In genomic region chr3:127749787-127750225, GRCh38 we compare ENCODE assay signal across 9 cellular contexts.
A peak's percentile ranks its signal among the peaks of the same experiment; 100 is the strongest.
DNase-seq lines count a peak whose midpoint lies in the region; ATAC-seq and TF ChIP-seq lines count a peak whose summit lies in the region.
"Had no signal": no experiment of that assay in that cellular context is flagged by ENCODE, and none has a peak within 500 bp of the region (broad histone marks: within the 10 kb centered on the region; RNA-seq: fewer than 3 reads in every experiment).

No MANE protein-coding gene starts in this region.

- WGBS in IMR-90 (ENCODE audit: extremely low coverage in 2 of 2, insufficient read length in 1 of 2), 2 experiments: 90% methylated on average over 3 of the region's 7 CpGs; no CpG with 5 or more reads in 1 of the 2 experiments

- H3K4ac ChIP-seq in IMR-90 (ENCODE audit: low read depth, low read length): peak overlapping the region; percentile 76

- no peak overlapping the region for H3K9ac ChIP-seq in IMR-90 (ENCODE audit: low read depth, low read length)

- H3K79me1 ChIP-seq in IMR-90 (ENCODE audit: low read depth in 1 of 2, low read length in 2 of 2): peaks cover 34 to 95% of the 10 kb centered on the region in 2 experiments

- H4K8ac ChIP-seq in IMR-90 (ENCODE audit: low read depth in 2 of 2, low read length in 2 of 2): peak overlapping the region; percentile 16 to 84; a peak in 3 of 4 replicates

- peak overlapping the region; percentile 70; the same call in 2 of the 3 replicates for H2BK15ac ChIP-seq in IMR-90 (ENCODE audit: low read depth, low read length)

- peak overlapping the region; percentile 76 for H4K91ac ChIP-seq in IMR-90 (ENCODE audit: insufficient read depth, low read depth, low read length)

- peak overlapping the region; percentile 33; the same call in 1 of the 2 replicates for H3K18ac ChIP-seq in IMR-90 (ENCODE audit: low read depth, low read length)

- no peaks in the 10 kb centered on the region for H3K9me3 Mint-ChIP-seq in activated T-helper 2 cell treated with anti-CD3 and anti-CD28 coated beads, Interferon-gamma antibody, Interleukin-2, Interleukin-4, amounts not matched to agents 10 μg/mL and 5 μg/mL and 100 μg/mL, durations not matched to agents 14 hours and 24 hours and 36 hours

- no peak for TF ChIP-seq RAD21 in IMR-90 (IDR thresholded peaks at IDR 0.05; ENCODE audit: low read length)

- no peaks in the 10 kb centered on the region; the same call in 1 of the 2 replicates for H3K36me3 ChIP-seq in IMR-90 (ENCODE audit: control insufficient read depth, insufficient read depth, low read length)
- no peaks in the 10 kb centered on the region for H3K36me3 ChIP-seq in osteoblast (ENCODE audit: insufficient read depth, low read length)
- no peaks in the 10 kb centered on the region for H3K36me3 ChIP-seq in upper lobe of right lung

- H3K27me3 ChIP-seq in IMR-90 (ENCODE audit: control insufficient read depth, insufficient read depth, low read length) (no peaks in the 10 kb centered on the region), osteoblast (ENCODE audit: insufficient read depth, low read length) (no peaks in the 10 kb centered on the region), upper lobe of right lung (no peaks in the 10 kb centered on the region)

- H3K9me3 ChIP-seq in IMR-90 (ENCODE audit: control insufficient read depth, insufficient read depth, low read length): no peaks in the 10 kb centered on the region
- H3K9me3 ChIP-seq in osteoblast (ENCODE audit: low read depth, low read length): no peaks in the 10 kb centered on the region
- no peaks in the 10 kb centered on the region for H3K9me3 ChIP-seq in upper lobe of right lung

- peak overlapping the region; percentile 90 for H2BK5ac ChIP-seq in IMR-90 (ENCODE audit: low read depth, low read length, poor library complexity, severe bottlenecking)

- TF ChIP-seq CTCF in GM10266 (IDR thresholded peaks at IDR 0.05; ENCODE audit: control insufficient read depth, insufficient read depth, low read depth, missing control alignments) (peak; percentile 48), IMR-90 (conservative IDR thresholded peaks at IDR 0.05; ENCODE audit: low read depth, low read length) (no peak), osteoblast (IDR thresholded peaks at IDR 0.05; ENCODE audit: extremely low read depth, low read depth, low read length) (peak; percentile 13), upper lobe of right lung (IDR thresholded peaks at IDR 0.05) (no peak)

- H2BK20ac ChIP-seq in IMR-90 (ENCODE audit: low read depth, low read length): peak overlapping the region; percentile 83

- peak overlapping the region; percentile 74 for H3K23ac ChIP-seq in IMR-90 (ENCODE audit: low read depth, low read length)

- peaks cover 15% of the 10 kb centered on the region for H3K79me2 ChIP-seq in osteoblast (ENCODE audit: insufficient read depth, low read length)

- TF ChIP-seq POLR2A in IMR-90 (IDR thresholded peaks at IDR 0.05; ENCODE audit: low read depth, low read length): no peak

- POLR2A ChIA-PET in IMR-90 (lab: Charles Lee; ENCODE audit: unreplicated experiment): no interaction called here

- no peak overlapping the region for H3K4me2 ChIP-seq in IMR-90 (ENCODE audit: low read depth, low read length)
- peak overlapping the region; percentile 24 for H3K4me2 ChIP-seq in osteoblast (ENCODE audit: insufficient read depth, low read length)

- no peak overlapping the region for H3K4me3 Mint-ChIP-seq in activated T-helper 2 cell treated with anti-CD3 and anti-CD28 coated beads, Interferon-gamma antibody, Interleukin-2, Interleukin-4, amounts not matched to agents 10 μg/mL and 5 μg/mL and 100 μg/mL, durations not matched to agents 14 hours and 24 hours and 36 hours (ENCODE audit: low read depth)

- dilution Hi-C loops in IMR-90 (cut with HindIII; ENCODE audit: low sequenced_read_pairs, unreplicated experiment): no loop called here

- ATAC-seq in IMR-90 (ENCODE audit: low read depth) (no peak), upper lobe of right lung (no peak)

- no peaks in the 10 kb centered on the region for H3K36me3 Mint-ChIP-seq in activated T-helper 2 cell treated with anti-CD3 and anti-CD28 coated beads, Interferon-gamma antibody, Interleukin-2, Interleukin-4, amounts not matched to agents 10 μg/mL and 5 μg/mL and 100 μg/mL, durations not matched to agents 14 hours and 24 hours and 36 hours (ENCODE audit: low read depth)

- BruUV-seq in IMR-90 (replicated peaks; lab: Mats Ljungman, UMichigan): no TSS peak

- CTCF ChIA-PET in IMR-90 (lab: Yijun Ruan, JAX): no interaction called here

- peak; percentile 47 for DNase-seq in GM10266 (ENCODE audit: extremely low spot score)
- DNase-seq in IMR-90: no peak
- no peak for DNase-seq in activated T-helper 2 cell treated with anti-CD3 and anti-CD28 coated beads, Interferon-gamma antibody, Interleukin-2, Interleukin-4, amounts not matched to agents 10 μg/mL and 5 μg/mL and 100 μg/mL, durations not matched to agents 14 hours and 24 hours and 36 hours (ENCODE audit: low spot score)
- DNase-seq in osteoblast (ENCODE audit: insufficient read length, low spot score, missing footprints): no peak
- DNase-seq in NCI-H2081 treated with DMSO at 0.1 percent for 48 hours (lab: John Stamatoyannopoulos, UW): no peak
- DNase-seq in upper lobe of right lung: no peak
- DNase-seq in hypothalamus (lab: John Stamatoyannopoulos, UW): no peak
- DNase-seq in iPS-NIHi7 (ENCODE audit: extremely low spot score): no peak
- DNase-seq: NCI-H2029 had no signal

- intact Hi-C loops in IMR-90 (cut with micrococcal nuclease) (loop anchor here (2.0 kb wide), 2 partner anchors 15 to 71 kb away; no protein-coding TSS in a partner anchor), upper lobe of right lung (cut with DNase I) (no loop called here)
- intact Hi-C loops in activated T-helper 2 cell treated with anti-CD3 and anti-CD28 coated beads, Interferon-gamma antibody, Interleukin-2, Interleukin-4, amounts not matched to agents 10 μg/mL and 5 μg/mL and 100 μg/mL, durations not matched to agents 14 hours and 24 hours and 36 hours (cut with micrococcal nuclease): loop anchor here (2.0 to 5.0 kb wide), 4 partner anchors 52 to 402 kb away; partner anchors contain the start of genes EEFSEC and MGLL

- peaks cover 61% of the 10 kb centered on the region for H3K9me1 ChIP-seq in IMR-90 (ENCODE audit: insufficient read depth, low read length)

- H3K27ac Mint-ChIP-seq in activated T-helper 2 cell treated with anti-CD3 and anti-CD28 coated beads, Interferon-gamma antibody, Interleukin-2, Interleukin-4, amounts not matched to agents 10 μg/mL and 5 μg/mL and 100 μg/mL, durations not matched to agents 14 hours and 24 hours and 36 hours: peak overlapping the region; percentile 20

- peak overlapping the region; percentile 88 for H2BK120ac ChIP-seq in IMR-90 (ENCODE audit: low read depth, low read length)

- peaks cover 3% of the 10 kb centered on the region for H3K27me3 Mint-ChIP-seq in activated T-helper 2 cell treated with anti-CD3 and anti-CD28 coated beads, Interferon-gamma antibody, Interleukin-2, Interleukin-4, amounts not matched to agents 10 μg/mL and 5 μg/mL and 100 μg/mL, durations not matched to agents 14 hours and 24 hours and 36 hours (ENCODE audit: low read depth)

- H3K4me1 ChIP-seq in IMR-90 (ENCODE audit: control insufficient read depth, insufficient read depth, low read length) (peaks cover 34% of the 10 kb centered on the region), osteoblast (ENCODE audit: insufficient read depth, low read length) (peaks cover 42% of the 10 kb centered on the region), upper lobe of right lung (peaks cover 26% of the 10 kb centered on the region)

- H3K4me1 Mint-ChIP-seq in activated T-helper 2 cell treated with anti-CD3 and anti-CD28 coated beads, Interferon-gamma antibody, Interleukin-2, Interleukin-4, amounts not matched to agents 10 μg/mL and 5 μg/mL and 100 μg/mL, durations not matched to agents 14 hours and 24 hours and 36 hours (ENCODE audit: low read depth): peaks cover 28% of the 10 kb centered on the region

- H3K56ac ChIP-seq in IMR-90 (ENCODE audit: extremely low read depth, insufficient read depth, low read length): no peak overlapping the region

- H4K20me1 ChIP-seq in IMR-90 (ENCODE audit: insufficient read depth, low read length) (peaks cover 6% of the 10 kb centered on the region; the same call in 1 of the 2 replicates), osteoblast (ENCODE audit: insufficient read depth, low read length) (peaks cover 2% of the 10 kb centered on the region)

- peak overlapping the region; percentile 88 for H2AK5ac ChIP-seq in IMR-90 (ENCODE audit: low read depth, low read length)

- in situ Hi-C loops in IMR-90 (cut with MboI; ENCODE audit: low sequenced_read_pairs): no loop called here

- H2AFZ ChIP-seq in IMR-90 (replicated peaks; ENCODE audit: low read length, poor library complexity): no peak overlapping the region
- no peak overlapping the region for H2AFZ ChIP-seq in osteoblast (ENCODE audit: low read length)

- H3K14ac ChIP-seq in IMR-90 (replicated peaks; ENCODE audit: low read depth, low read length): peak overlapping the region; percentile 61

- H4K5ac ChIP-seq in IMR-90 (ENCODE audit: low read depth, low read length): peak overlapping the region; percentile 42; the same call in 1 of the 2 replicates

- H3K27ac ChIP-seq in IMR-90 (ENCODE audit: insufficient read depth, low read length) (peak overlapping the region; percentile 11; the same call in 1 of the 2 replicates), osteoblast (ENCODE audit: low read depth, low read length) (peak overlapping the region; percentile 64), upper lobe of right lung (no peak overlapping the region)

- no peak overlapping the region for H3K4me3 ChIP-seq in IMR-90 (ENCODE audit: insufficient read depth, low read depth, low read length)
- H3K4me3 ChIP-seq in osteoblast (ENCODE audit: insufficient read depth, low read length): no peak overlapping the region
- no peak overlapping the region for H3K4me3 ChIP-seq in upper lobe of right lung

- H2AK9ac ChIP-seq in IMR-90 (replicated peaks; ENCODE audit: low read depth, low read length, poor library complexity): peak overlapping the region; percentile 85

TF ChIP-seq in IMR-90, 13 proteins besides CTCF, POLR2A, EP300 and RAD21 (continues in another document):
- TF ChIP-seq MXI1 (IDR thresholded peaks at IDR 0.05; ENCODE audit: borderline replicate concordance, low read depth, low read length) (no peak), RCOR1 (IDR thresholded peaks at IDR 0.05; ENCODE audit: insufficient replicate concordance, low read length) (no peak), SMC3 (IDR thresholded peaks at IDR 0.05; ENCODE audit: low read depth, low read length) (no peak), RFX5 (IDR thresholded peaks at IDR 0.05; ENCODE audit: low read depth, low read length) (no peak), ELK1 (IDR thresholded peaks at IDR 0.05; ENCODE audit: borderline replicate concordance, low read depth, low read length) (no peak)

Comparison
In these comparisons a context has a peak if more than half of its experiments do, and no peak if none do; other contexts are left out.
1. CTCF ChIP-seq: peak in GM10266 (single experiment) and osteoblast (single experiment); none in IMR-90 (single experiment) and upper lobe of right lung (single experiment).